In the genomic region with DNA sequence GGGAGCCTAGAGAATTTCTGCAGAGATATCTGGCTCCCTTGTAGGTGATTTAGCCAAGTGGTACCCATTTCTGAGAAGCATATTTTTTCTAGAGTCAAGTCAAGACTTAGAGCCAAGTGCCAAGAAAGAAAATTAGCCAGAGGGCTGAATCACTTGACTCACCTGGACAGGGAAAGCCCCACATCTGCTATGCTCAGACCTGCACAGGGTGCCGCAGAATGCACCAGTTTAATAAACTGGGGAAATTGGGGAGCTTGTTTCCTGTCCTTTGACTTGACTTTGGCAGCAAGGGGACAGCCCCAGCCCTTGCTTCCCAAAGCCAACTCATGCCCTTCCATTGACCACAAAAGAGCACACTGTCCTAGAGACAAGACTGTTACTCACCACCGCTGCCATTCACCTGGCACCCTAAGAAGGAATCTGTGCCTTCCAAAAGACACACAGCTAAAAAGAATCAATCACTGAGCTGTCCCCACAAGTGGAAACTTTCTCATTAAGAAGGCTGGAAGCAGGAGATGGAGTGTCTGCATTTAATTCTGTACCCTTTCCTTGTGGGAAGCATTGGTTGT, we compare ENCODE assay signal across 3 cellular contexts. TPM values are rescaled to one million over a fixed set of nuclear protein-coding genes. Genes with fewer than 3 reads are reported as not detected.
"Had no signal": no experiment of that assay in that cellular context is flagged by ENCODE, and none has a peak within 500 bp of the region (broad histone marks: within the 10 kb centered on the region; RNA-seq: fewer than 3 reads in every experiment).

No MANE protein-coding gene starts in this region.

RNA-seq across cellular contexts. Expression of gene NOS2, which starts 28.9 kb away (rescaled TPM):
- total RNA-seq: osteocyte, smooth muscle cell had no signal
- polyA plus RNA-seq: fibroblast of lung had no signal
